7 cellular contexts compared by ENCODE assay signal in genomic region chr10:65128277-65128676, GRCh38.
"Had no signal": no experiment of that assay in that cellular context is flagged by ENCODE, and none has a peak within 500 bp of the region (broad histone marks: within the 10 kb centered on the region; RNA-seq: fewer than 3 reads in every experiment).

No MANE protein-coding gene starts in this region.

- H3K36me3 Mint-ChIP-seq: IgD-negative memory B cell had no signal

- H3K27me3 Mint-ChIP-seq: IgD-negative memory B cell had no signal

- H3K9me3 Mint-ChIP-seq: GM23338, H9 had no signal

- FAIRE-seq: H1, HTR-8/SVneo had no signal

- H2AFZ ChIP-seq: GM23338 had no signal

- H3K4me2 ChIP-seq: GM23338 had no signal

- ATAC-seq: GM23338 had no signal

- H3K4me3 Mint-ChIP-seq: GM23338, H9, IgD-negative memory B cell had no signal

- H3K4me3 ChIP-seq: GM23338 had no signal

- H3K27ac Mint-ChIP-seq: GM23338, H9, IgD-negative memory B cell had no signal

- H3K4me1 Mint-ChIP-seq: GM23338, H9, IgD-negative memory B cell had no signal

- DNase-seq: H9, HCEC 1CT, KG1 had no signal
